ENCODE assay signal across 1 cellular context in genomic region chr20:49185071-49185757, GRCh38.
TF ChIP-seq lines count a peak whose summit lies in the region.

No MANE protein-coding gene starts in this region.

TF ChIP-seq in HepG2, 621 proteins besides CTCF, POLR2A, EP300 and RAD21 (continued from another document and continues in another):
- peak; percentile 75 for TF ChIP-seq POGK (CRISPR knock-in tag; conservative IDR thresholded peaks at IDR 0.05)
- TF ChIP-seq ISL2 (CRISPR knock-in tag; IDR thresholded peaks at IDR 0.05), result peak; percentile 36; the same call in 1 of the 2 replicates
- peak in 1 of 2 experiments; percentile 53; a peak in 1 of 4 replicates for TF ChIP-seq ATF4 (CRISPR knock-in tag; IDR thresholded peaks at IDR 0.05)
- TF ChIP-seq HOXD1 (CRISPR knock-in tag; IDR thresholded peaks at IDR 0.05), result no peak
- TF ChIP-seq ZFP91 (CRISPR knock-in tag; IDR thresholded peaks at IDR 0.05; ENCODE audit: borderline replicate concordance), result no peak
- peak; percentile 92 for TF ChIP-seq TCF7 (IDR thresholded peaks at IDR 0.05; ENCODE audit: low read depth)
- no peak for TF ChIP-seq PREB (CRISPR knock-in tag; IDR thresholded peaks at IDR 0.05)
- TF ChIP-seq GMEB1 (CRISPR knock-in tag; IDR thresholded peaks at IDR 0.05; ENCODE audit: borderline replicate concordance), result 0 out of 2 replicates have a peak, but pooled peaks have one; percentile 0
- TF ChIP-seq SATB2 (CRISPR knock-in tag; IDR thresholded peaks at IDR 0.05), result peak; percentile 86
- TF ChIP-seq PAXIP1 (CRISPR knock-in tag; conservative IDR thresholded peaks at IDR 0.05), result peak; percentile 87
- TF ChIP-seq RXRB (CRISPR knock-in tag; IDR thresholded peaks at IDR 0.05; ENCODE audit: borderline replicate concordance), result peak; percentile 67
- TF ChIP-seq MEIS2 (CRISPR knock-in tag; IDR thresholded peaks at IDR 0.05), result no peak
- peak; percentile 43; the same call in 1 of the 2 replicates for TF ChIP-seq KDM6A (CRISPR knock-in tag; IDR thresholded peaks at IDR 0.05; ENCODE audit: low read depth)
- no peak for TF ChIP-seq SOX6 (IDR thresholded peaks at IDR 0.05)
- peak; percentile 80; the same call in 1 of the 2 replicates for TF ChIP-seq SOX6 (CRISPR knock-in tag; IDR thresholded peaks at IDR 0.05)
- TF ChIP-seq TEAD2 (CRISPR knock-in tag; IDR thresholded peaks at IDR 0.05), result no peak
- TF ChIP-seq JUN (CRISPR knock-in tag; IDR thresholded peaks at IDR 0.05), result no peak
- TF ChIP-seq ZNF841 (CRISPR knock-in tag; IDR thresholded peaks at IDR 0.05; ENCODE audit: borderline replicate concordance), result no peak
- TF ChIP-seq MIER3 (CRISPR knock-in tag; IDR thresholded peaks at IDR 0.05; ENCODE audit: borderline replicate concordance), result peak; percentile 57; the same call in 1 of the 2 replicates
- 0 out of 2 replicates have a peak, but pooled peaks have one; percentile 21 for TF ChIP-seq ZBTB7B (CRISPR knock-in tag; IDR thresholded peaks at IDR 0.05)
- TF ChIP-seq ATF7 (IDR thresholded peaks at IDR 0.05), result no peak
- TF ChIP-seq ATF7 (CRISPR knock-in tag; IDR thresholded peaks at IDR 0.05), result no peak
- TF ChIP-seq MTF2 (CRISPR knock-in tag; IDR thresholded peaks at IDR 0.05; ENCODE audit: borderline replicate concordance), result no peak
- peak; percentile 76; the same call in 1 of the 2 replicates for TF ChIP-seq SOX5 (CRISPR knock-in tag; IDR thresholded peaks at IDR 0.05; ENCODE audit: borderline replicate concordance)
- TF ChIP-seq ZSCAN20 (CRISPR knock-in tag; IDR thresholded peaks at IDR 0.05; ENCODE audit: borderline replicate concordance), result 0 out of 2 replicates have a peak, but pooled peaks have one; percentile 55
- TF ChIP-seq NFKBIZ (CRISPR knock-in tag; IDR thresholded peaks at IDR 0.05), result no peak
- TF ChIP-seq TFDP2 (CRISPR knock-in tag; IDR thresholded peaks at IDR 0.05), result no peak
- no peak for TF ChIP-seq TFAP4 (IDR thresholded peaks at IDR 0.05; ENCODE audit: borderline replicate concordance, low read depth)
- peak; percentile 75 for TF ChIP-seq CREM (IDR thresholded peaks at IDR 0.05)
- no peak for TF ChIP-seq CREM (CRISPR knock-in tag; IDR thresholded peaks at IDR 0.05)
- peak; percentile 59; the same call in 1 of the 2 replicates for TF ChIP-seq FOXA3 (CRISPR knock-in tag; IDR thresholded peaks at IDR 0.05)
- no peak for TF ChIP-seq ZNF431 (CRISPR knock-in tag; IDR thresholded peaks at IDR 0.05; ENCODE audit: borderline replicate concordance, low read depth)
- peak; percentile 99 for TF ChIP-seq HNRNPUL1 (IDR thresholded peaks at IDR 0.05; ENCODE audit: low read depth, low read length)
- 0 out of 2 replicates have a peak, but pooled peaks have one; percentile 34 for TF ChIP-seq HDAC6 (IDR thresholded peaks at IDR 0.05; ENCODE audit: low read depth, low read length)
- no peak for TF ChIP-seq SAFB2 (CRISPR knock-in tag; IDR thresholded peaks at IDR 0.05; ENCODE audit: borderline replicate concordance, low read depth)
- 0 out of 2 replicates have a peak, but pooled peaks have one; percentile 33 for TF ChIP-seq TOE1 (CRISPR knock-in tag; IDR thresholded peaks at IDR 0.05)
- no peak for TF ChIP-seq ZNF441 (CRISPR knock-in tag; IDR thresholded peaks at IDR 0.05; ENCODE audit: borderline replicate concordance)
- TF ChIP-seq ZNF281 (CRISPR knock-in tag; IDR thresholded peaks at IDR 0.05; ENCODE audit: borderline replicate concordance), result peak; percentile 76; the same call in 1 of the 2 replicates
- TF ChIP-seq ZNF20 (CRISPR knock-in tag; IDR thresholded peaks at IDR 0.05), result no peak
- no peak for TF ChIP-seq ZKSCAN8 (CRISPR knock-in tag; IDR thresholded peaks at IDR 0.05; ENCODE audit: borderline replicate concordance)
- peak; percentile 37; the same call in 1 of the 2 replicates for TF ChIP-seq ZNF800 (CRISPR knock-in tag; IDR thresholded peaks at IDR 0.05)
- TF ChIP-seq ZNF432 (CRISPR knock-in tag; IDR thresholded peaks at IDR 0.05; ENCODE audit: borderline replicate concordance), result no peak
- TF ChIP-seq SKI (IDR thresholded peaks at IDR 0.05; ENCODE audit: partially characterized antibody), result no peak
